In genomic region chr13:97630725-97631124, GRCh38 we compare ENCODE assay signal across 19 cellular contexts.
DNase-seq lines count a peak whose midpoint lies in the region; ATAC-seq and TF ChIP-seq lines count a peak whose summit lies in the region.
"Had no signal": no experiment of that assay in that cellular context is flagged by ENCODE, and none has a peak within 500 bp of the region (broad histone marks: within the 10 kb centered on the region; RNA-seq: fewer than 3 reads in every experiment).

No MANE protein-coding gene starts in this region.

- H3K27ac ChIP-seq in parathyroid adenoma: peak overlapping the region; percentile 69
- H3K27ac ChIP-seq: A549, BLaER1, KMS-11, SJSA1 had no signal

- CTCF ChIA-PET in Caco-2 (lab: Charles Lee): no interaction called here

- no peak overlapping the region for H3K4me3 ChIP-seq in NB4 (ENCODE audit: low read depth, low read length)
- H3K4me3 ChIP-seq in parathyroid adenoma (ENCODE audit: low read depth, low read length): no peak overlapping the region
- no peak overlapping the region for H3K4me3 ChIP-seq in Caco-2 (ENCODE audit: low read depth, low read length)
- H3K4me3 ChIP-seq: A549, BLaER1, SJSA1 had no signal

- H2AFZ ChIP-seq in parathyroid adenoma: peak overlapping the region; percentile 22

- peaks cover 11% of the 10 kb centered on the region for H3K27me3 Mint-ChIP-seq in Caco-2 (ENCODE audit: insufficient read depth, unreplicated experiment)

- H3K4me1 ChIP-seq in parathyroid adenoma (peaks cover 14% of the 10 kb centered on the region), Caco-2 (no peaks in the 10 kb centered on the region)
- H3K4me1 ChIP-seq: A549, SJSA1 had no signal

- H3K4me3 Mint-ChIP-seq in Caco-2 (ENCODE audit: unreplicated experiment): no peak overlapping the region
- H3K4me3 Mint-ChIP-seq: CD8-positive, alpha-beta T cell; T-helper 1 cell treated with Interleukin-12 subunit alpha and Interleukin-12 subunit beta and Interleukin-4 antibody, amounts not matched to agents 30 μg/mL and 1 μg/mL, for 36 hours had no signal

- H3K36me3 ChIP-seq in parathyroid adenoma (ENCODE audit: control insufficient read depth, insufficient read depth, low read length) (no peaks in the 10 kb centered on the region), Caco-2 (ENCODE audit: control insufficient read depth, insufficient read depth, low read length) (no peaks in the 10 kb centered on the region)
- H3K36me3 ChIP-seq: BLaER1, SJSA1 had no signal

- H3K27me3 ChIP-seq in parathyroid adenoma (ENCODE audit: control insufficient read depth, insufficient read depth, low read length): no peaks in the 10 kb centered on the region
- H3K27me3 ChIP-seq in Caco-2 (replicated peaks; ENCODE audit: control insufficient read depth, insufficient read depth, low read length): no peaks in the 10 kb centered on the region
- H3K27me3 ChIP-seq: BLaER1, SJSA1 had no signal

- TF ChIP-seq CTCF in NB4 (IDR thresholded peaks at IDR 0.05; ENCODE audit: low read depth, low read length) (no peak), parathyroid adenoma (IDR thresholded peaks at IDR 0.05) (no peak), Caco-2 (IDR thresholded peaks at IDR 0.05; ENCODE audit: insufficient read depth in 1 of 2, low read depth in 1 of 2, low read length in 1 of 2, severe bottlenecking in 1 of 2, unreplicated experiment in 1 of 2) (no peak)

- H3K9me3 Mint-ChIP-seq in Caco-2 (ENCODE audit: unreplicated experiment): peaks cover 13% of the 10 kb centered on the region
- H3K9me3 Mint-ChIP-seq: T-helper 1 cell treated with Interleukin-12 subunit alpha and Interleukin-12 subunit beta and Interleukin-4 antibody, amounts not matched to agents 30 μg/mL and 1 μg/mL, for 36 hours had no signal

- POLR2A ChIA-PET in Caco-2 (lab: Charles Lee): no interaction called here

- no TSS peak for BruUV-seq in Caco-2 (replicated peaks; lab: Mats Ljungman, UMichigan)

- no peak overlapping the region for H3K27ac Mint-ChIP-seq in Caco-2 (ENCODE audit: unreplicated experiment)
- H3K27ac Mint-ChIP-seq: CD8-positive, alpha-beta T cell; T-helper 1 cell treated with Interleukin-12 subunit alpha and Interleukin-12 subunit beta and Interleukin-4 antibody, amounts not matched to agents 30 μg/mL and 1 μg/mL, for 36 hours had no signal

- H3K79me2 ChIP-seq in parathyroid adenoma: no peaks in the 10 kb centered on the region

- DNase-seq in NB4 (ENCODE audit: low read depth) (peak; percentile 7), epidermal melanocyte (ENCODE audit: insufficient read length, low spot score) (no peak), Caco-2 (no peak)
- no peak for DNase-seq in activated T-cell treated with anti-CD3 and anti-CD28 coated beads, Interleukin-2, amount 50 U/mL, for 1 hour
- DNase-seq: CD8-positive, alpha-beta T cell; DMS79 treated with DMSO at 0.1 percent for 48 hours; MV-4-11; NCI-H1417; NCI-H187 treated with DMSO at 0.1 percent for 48 hours; NCI-H226; NCI-H82 had no signal

- no peak overlapping the region for H3K9ac ChIP-seq in parathyroid adenoma
- H3K9ac ChIP-seq: BLaER1, KMS-11 had no signal

- no peaks in the 10 kb centered on the region for H3K36me3 Mint-ChIP-seq in Caco-2 (ENCODE audit: insufficient read depth, unreplicated experiment)
- H3K36me3 Mint-ChIP-seq: CD8-positive, alpha-beta T cell had no signal

- no peaks in the 10 kb centered on the region for H3K9me3 ChIP-seq in parathyroid adenoma (ENCODE audit: control insufficient read depth, low read length)
- H3K9me3 ChIP-seq in Caco-2: peaks cover 17% of the 10 kb centered on the region
- H3K9me3 ChIP-seq: BLaER1, SJSA1 had no signal

- ATAC-seq in GM18520 (IDR thresholded peaks at IDR 0.05; ENCODE audit: unreplicated experiment) (peak; percentile 13), GM21717 (IDR thresholded peaks at IDR 0.05; ENCODE audit: unreplicated experiment) (peak; percentile 33)
- ATAC-seq: A549; CD8-positive, alpha-beta T cell had no signal

- TF ChIP-seq POLR2A in NB4 (IDR thresholded peaks at IDR 0.05; ENCODE audit: extremely low read depth, insufficient read length): no peak

- H3K4me2 ChIP-seq in parathyroid adenoma (ENCODE audit: low read length): no peak overlapping the region
- H3K4me2 ChIP-seq: A549, BLaER1, KMS-11 had no signal

- no peaks in the 10 kb centered on the region for H3K4me1 Mint-ChIP-seq in Caco-2 (ENCODE audit: low read depth, unreplicated experiment)

- intact Hi-C loops in Caco-2 (cut with micrococcal nuclease; ENCODE audit: unreplicated experiment): no loop called here
